15 cellular contexts compared by ENCODE assay signal in genomic region chr7:47500103-47500563, GRCh38.
DNase-seq lines count a peak whose midpoint lies in the region; ATAC-seq, FAIRE-seq and TF ChIP-seq lines count a peak whose summit lies in the region.
"Had no signal": no experiment of that assay in that cellular context is flagged by ENCODE, and none has a peak within 500 bp of the region (broad histone marks: within the 10 kb centered on the region; RNA-seq: fewer than 3 reads in every experiment).

No MANE protein-coding gene starts in this region.

- H3K27ac Mint-ChIP-seq in neural progenitor cell, result no peak overlapping the region

- H4K20me1 ChIP-seq in BLaER1, result 0 out of 2 replicates have a peak, but pooled peaks cover 9% of the 10 kb centered on the region
- peaks cover 13% of the 10 kb centered on the region for H4K20me1 ChIP-seq in neural progenitor cell (ENCODE audit: low read depth)

- FAIRE-seq in pancreas (lab: Jason Lieb, UNC), result no peak
- FAIRE-seq: K562 had no signal

- CTCF ChIA-PET in Panc1 (lab: Charles Lee), result interaction anchor here (1.0 kb wide), 1 partner anchor 16 kb away, joined by 3 read pairs; no protein-coding TSS in a partner anchor

- no peaks in the 10 kb centered on the region for H3F3A ChIP-seq in neural progenitor cell (ENCODE audit: low read depth)

- TF ChIP-seq CTCF in Panc1 (IDR thresholded peaks at IDR 0.05) (no peak), pancreas (IDR thresholded peaks at IDR 0.05) (no peak), neural progenitor cell (IDR thresholded peaks at IDR 0.05) (no peak)

- no peak overlapping the region for H3K4me3 Mint-ChIP-seq in neural progenitor cell

- DNase-seq in Panc1 (ENCODE audit: low read depth, low spot score), result no peak
- peak; percentile 63 for DNase-seq in kidney glomerular epithelial cell (lab: John Stamatoyannopoulos, UW)
- peak in 5 of 6 donors; percentile 48 to 70 (median 53) for DNase-seq in pancreas
- no peak for DNase-seq in KG1 (lab: John Stamatoyannopoulos, UW)
- DNase-seq in neural progenitor cell (ENCODE audit: low spot score), result no peak
- DNase-seq in NCI-H2107 (lab: John Stamatoyannopoulos, UW), result no peak
- DNase-seq: activated CD4-positive, CD25-positive, alpha-beta regulatory T cell treated with anti-CD3 and anti-CD28 coated beads, Interleukin-2, amount 50 U/mL, for 72 hours; activated CD8-positive, alpha-beta memory T cell treated with anti-CD3 and anti-CD28 coated beads, Interleukin-2, amount 50 U/mL, for 48 hours; activated naive CD4-positive, alpha-beta T cell treated with anti-CD3 and anti-CD28 coated beads, Interleukin-2, amount 50 U/mL, for 16 hours; COR-L47; foreskin keratinocyte; NCI-H1417 had no signal

- BruUV-seq in Panc1 (replicated peaks; lab: Mats Ljungman, UMichigan), result no TSS peak

- H3K27me3 ChIP-seq in BLaER1 (no peaks in the 10 kb centered on the region), Panc1 (ENCODE audit: control insufficient read depth, insufficient read depth, low read length) (no peaks in the 10 kb centered on the region), pancreas (no peaks in the 10 kb centered on the region), neural progenitor cell (no peaks in the 10 kb centered on the region)
- H3K27me3 ChIP-seq: foreskin keratinocyte had no signal

- peaks cover 2% of the 10 kb centered on the region for H3K36me3 Mint-ChIP-seq in neural progenitor cell

- intact Hi-C loops in Panc1 (cut with micrococcal nuclease; ENCODE audit: unreplicated experiment), result no loop called here
- intact Hi-C loops in pancreas (cut with DNase I), result no loop called here

- H3K4me2 ChIP-seq in BLaER1 (peak overlapping the region; percentile 68), neural progenitor cell (no peak overlapping the region)

- no peaks in the 10 kb centered on the region for H3K27me3 Mint-ChIP-seq in neural progenitor cell (ENCODE audit: insufficient read depth, low read depth)

- peak overlapping the region; percentile 38; the same call in 1 of the 2 replicates for H3K27ac ChIP-seq in BLaER1
- H3K27ac ChIP-seq in Panc1 (ENCODE audit: low read length), result peak overlapping the region; percentile 91
- H3K27ac ChIP-seq in pancreas, result peak overlapping the region in 3 of 4 donors; percentile 16 to 58 (median 37)
- no peak overlapping the region for H3K27ac ChIP-seq in neural progenitor cell
- H3K27ac ChIP-seq: foreskin keratinocyte had no signal

- H3K4me1 Mint-ChIP-seq in neural progenitor cell, result peaks cover 85% of the 10 kb centered on the region

- H3K9me3 Mint-ChIP-seq in neural progenitor cell, result no peaks in the 10 kb centered on the region

- H3K79me2 ChIP-seq in neural progenitor cell (ENCODE audit: low read depth), result peaks cover 5% of the 10 kb centered on the region

- ATAC-seq in Panc1 (peak; percentile 17), pancreas (peak; percentile 72 to 81 (median 78)), HG03521 (IDR thresholded peaks at IDR 0.05; ENCODE audit: unreplicated experiment) (no peak)
- ATAC-seq: foreskin keratinocyte, K562 had no signal

- WGBS in pancreas, 2 donors, result 14 to 15% methylated on average over 15 of the region's 15 CpGs

- no peak overlapping the region; the same call in 1 of the 2 replicates for H3K9ac ChIP-seq in BLaER1
- H3K9ac ChIP-seq in neural progenitor cell, result no peak overlapping the region

- POLR2A ChIA-PET in Panc1 (lab: Charles Lee), result interaction anchor here (0.6 kb wide), 1 partner anchor 11 kb away, joined by 4 read pairs; no protein-coding TSS in a partner anchor

- H3K4me3 ChIP-seq in BLaER1 (no peak overlapping the region), Panc1 (ENCODE audit: low read depth in 2 of 2, low read length in 2 of 2) (no peak overlapping the region), pancreas (no peak overlapping the region), neural progenitor cell (no peak overlapping the region)
- H3K4me3 ChIP-seq: K562 had no signal

- no peak overlapping the region for H2AFZ ChIP-seq in neural progenitor cell (replicated peaks)

- no peaks in the 10 kb centered on the region for H3K9me3 ChIP-seq in BLaER1
- H3K9me3 ChIP-seq in Panc1 (ENCODE audit: control insufficient read depth, insufficient read depth, low read depth, low read length), result no peaks in the 10 kb centered on the region
- H3K9me3 ChIP-seq in pancreas, result no peaks in the 10 kb centered on the region
- no peaks in the 10 kb centered on the region for H3K9me3 ChIP-seq in neural progenitor cell (ENCODE audit: low read depth)

- in situ Hi-C loops in Panc1 (cut with HindIII; ENCODE audit: low pct_unique_long_range_greater_than_20kb, low sequenced_read_pairs), result no loop called here

- H3K4me1 ChIP-seq in BLaER1 (peaks cover 94% of the 10 kb centered on the region), Panc1 (ENCODE audit: control insufficient read depth, insufficient read depth, low read length) (peaks cover 100% of the 10 kb centered on the region), pancreas (peaks cover 17 to 47% (median 24%) of the 10 kb centered on the region in 3 donors), neural progenitor cell (peaks cover 31% of the 10 kb centered on the region)
- H3K4me1 ChIP-seq: foreskin keratinocyte had no signal

- H3K36me3 ChIP-seq in BLaER1 (0 out of 2 replicates have a peak, but pooled peaks cover 10% of the 10 kb centered on the region), Panc1 (ENCODE audit: control insufficient read depth, insufficient read depth, low read length) (peaks cover 23% of the 10 kb centered on the region), pancreas (no peaks in the 10 kb centered on the region), neural progenitor cell (no peaks in the 10 kb centered on the region)

Comparison
In these comparisons a context has a peak if more than half of its experiments do, and no peak if none do; other contexts are left out.
1. DNase-seq: peak in kidney glomerular epithelial cell (single experiment) and pancreas (5 of 6); none in Panc1 (single experiment), KG1 (single experiment), neural progenitor cell (single experiment) and NCI-H2107 (single experiment).